Comparison of ENCODE assay signal across 10 cellular contexts in genomic region chr19:18494267-18494607, GRCh38. TPM values are rescaled to one million over a fixed set of nuclear protein-coding genes. Genes with fewer than 3 reads are reported as not detected.
DNase-seq lines count a peak whose midpoint lies in the region; ATAC-seq and TF ChIP-seq lines count a peak whose summit lies in the region.
"Had no signal": no experiment of that assay in that cellular context is flagged by ENCODE, and none has a peak within 500 bp of the region (broad histone marks: within the 10 kb centered on the region; RNA-seq: fewer than 3 reads in every experiment).

No MANE protein-coding gene starts in this region.

- H3K27ac ChIP-seq in left lung (peak overlapping the region; percentile 39 to 88), upper lobe of left lung (peak overlapping the region; percentile 59 to 77 (median 70))

- H3K36me3 Mint-ChIP-seq in activated T-helper 2 cell treated with anti-CD3 and anti-CD28 coated beads, Interferon-gamma antibody, Interleukin-2, Interleukin-4, amounts not matched to agents 10 μg/mL and 5 μg/mL and 100 μg/mL, durations not matched to agents 14 hours and 24 hours and 36 hours (ENCODE audit: low read depth), result no peaks in the 10 kb centered on the region

- WGBS in upper lobe of left lung, 2 donors, result 52 to 62% methylated on average over 7 of the region's 7 CpGs
- 43 to 57% methylated on average over 7 of the region's 7 CpGs for WGBS in lower leg skin, 2 donors

- intact Hi-C loops in Right ventricle myocardium inferior (cut with DNase I) (no loop called here), Right ventricle myocardium superior (cut with DNase I) (no loop called here), left lung (cut with DNase I) (no loop called here), lower leg skin (cut with DNase I; ENCODE audit: low total_unique reads) (no loop called here)
- intact Hi-C loops in activated T-helper 2 cell treated with anti-CD3 and anti-CD28 coated beads, Interferon-gamma antibody, Interleukin-2, Interleukin-4, amounts not matched to agents 10 μg/mL and 5 μg/mL and 100 μg/mL, durations not matched to agents 14 hours and 24 hours and 36 hours (cut with micrococcal nuclease), result no loop called here

- TF ChIP-seq CTCF in left lung (IDR thresholded peaks at IDR 0.05) (no peak), upper lobe of left lung (IDR thresholded peaks at IDR 0.05) (no peak), lower leg skin (IDR thresholded peaks at IDR 0.05) (no peak)

- H3K4me3 ChIP-seq in left lung (no peak overlapping the region), upper lobe of left lung (no peak overlapping the region), lower leg skin (ENCODE audit: low read depth, poor library complexity, severe bottlenecking) (no peak overlapping the region)

- DNase-seq in Right ventricle myocardium inferior (ENCODE audit: missing footprints) (peak; percentile 54), Right ventricle myocardium superior (no peak), left lung (no peak), upper lobe of left lung (no peak), medulla oblongata (ENCODE audit: extremely low spot score) (no peak), HT-29 (ENCODE audit: low spot score) (no peak), lower leg skin (ENCODE audit: low spot score in 2 of 2) (no peak)
- no peak for DNase-seq in activated T-helper 2 cell treated with anti-CD3 and anti-CD28 coated beads, Interferon-gamma antibody, Interleukin-2, Interleukin-4, amounts not matched to agents 10 μg/mL and 5 μg/mL and 100 μg/mL, durations not matched to agents 14 hours and 24 hours and 36 hours (ENCODE audit: low spot score)
- DNase-seq: hippocampal formation, PC-3 had no signal

- peaks cover 39% of the 10 kb centered on the region for H3K4me1 Mint-ChIP-seq in activated T-helper 2 cell treated with anti-CD3 and anti-CD28 coated beads, Interferon-gamma antibody, Interleukin-2, Interleukin-4, amounts not matched to agents 10 μg/mL and 5 μg/mL and 100 μg/mL, durations not matched to agents 14 hours and 24 hours and 36 hours (ENCODE audit: low read depth)

- no peak overlapping the region for H3K4me3 Mint-ChIP-seq in activated T-helper 2 cell treated with anti-CD3 and anti-CD28 coated beads, Interferon-gamma antibody, Interleukin-2, Interleukin-4, amounts not matched to agents 10 μg/mL and 5 μg/mL and 100 μg/mL, durations not matched to agents 14 hours and 24 hours and 36 hours (ENCODE audit: low read depth)

- peaks cover 16 to 80% of the 10 kb centered on the region in 2 donors for H3K4me1 ChIP-seq in left lung
- H3K4me1 ChIP-seq in upper lobe of left lung, result peaks cover 64 to 88% (median 72%) of the 10 kb centered on the region in 4 donors

- H3K9me3 ChIP-seq in left lung, result no peaks in the 10 kb centered on the region
- H3K9me3 ChIP-seq in upper lobe of left lung, result no peaks in the 10 kb centered on the region

- TF ChIP-seq EP300 in upper lobe of left lung (IDR thresholded peaks at IDR 0.05), result no peak

- H3K9me3 Mint-ChIP-seq in activated T-helper 2 cell treated with anti-CD3 and anti-CD28 coated beads, Interferon-gamma antibody, Interleukin-2, Interleukin-4, amounts not matched to agents 10 μg/mL and 5 μg/mL and 100 μg/mL, durations not matched to agents 14 hours and 24 hours and 36 hours, result no peaks in the 10 kb centered on the region

- H3K27ac Mint-ChIP-seq in activated T-helper 2 cell treated with anti-CD3 and anti-CD28 coated beads, Interferon-gamma antibody, Interleukin-2, Interleukin-4, amounts not matched to agents 10 μg/mL and 5 μg/mL and 100 μg/mL, durations not matched to agents 14 hours and 24 hours and 36 hours, result peak overlapping the region; percentile 75

- no peaks in the 10 kb centered on the region for H3K36me3 ChIP-seq in left lung
- peaks cover 0 to 2% (median 0%) of the 10 kb centered on the region in 4 donors for H3K36me3 ChIP-seq in upper lobe of left lung

- no peaks in the 10 kb centered on the region for H3K27me3 Mint-ChIP-seq in activated T-helper 2 cell treated with anti-CD3 and anti-CD28 coated beads, Interferon-gamma antibody, Interleukin-2, Interleukin-4, amounts not matched to agents 10 μg/mL and 5 μg/mL and 100 μg/mL, durations not matched to agents 14 hours and 24 hours and 36 hours (ENCODE audit: low read depth)

- no peak for TF ChIP-seq POLR2A in upper lobe of left lung (IDR thresholded peaks at IDR 0.05)
- no peak for TF ChIP-seq POLR2A in lower leg skin (IDR thresholded peaks at IDR 0.05)

- H3K27me3 ChIP-seq in left lung (no peaks in the 10 kb centered on the region), upper lobe of left lung (no peaks in the 10 kb centered on the region)

- ATAC-seq in Right ventricle myocardium inferior (no peak), Right ventricle myocardium superior (ENCODE audit: poor library complexity) (no peak), left lung (no peak), upper lobe of left lung (ENCODE audit: low FRiP score in 2 of 2) (peak in 1 of 2 donors; percentile 30)
- ATAC-seq: PC-3 had no signal

RNA-seq across cellular contexts. Expression of gene ELL, which starts 27.6 kb away (rescaled TPM):
- total RNA-seq in Right ventricle myocardium inferior (8.4 TPM), Right ventricle myocardium superior (7.5 TPM), left lung (10 to 100 TPM; 13.3 to 22.9 TPM), upper lobe of left lung (10 to 100 TPM; 19.8 to 66.0 (median 22.4) TPM), lower leg skin (10 to 100 TPM; 21.5 to 37.9 (median 24.8) TPM)
- total RNA-seq in activated T-helper 2 cell treated with anti-CD3 and anti-CD28 coated beads, Interferon-gamma antibody, Interleukin-2, Interleukin-4, amounts not matched to agents 10 μg/mL and 5 μg/mL and 100 μg/mL, durations not matched to agents 14 hours and 24 hours and 36 hours, result 27.0 and 27.5 TPM in 2 replicates
- total RNA-seq in HT-29 (2014; rRNA removed; shearing (Covaris generic)), result 16.0 and 20.7 TPM in 2 replicates

RNA-seq across cellular contexts. Expression of gene FKBP8, which starts 49.1 kb away (rescaled TPM):
- total RNA-seq in Right ventricle myocardium inferior (181 TPM), Right ventricle myocardium superior (182 TPM), left lung (100 to 1,000 TPM; 176 to 195 TPM), upper lobe of left lung (100 to 1,000 TPM; 242 to 450 (median 284) TPM), lower leg skin (100 to 1,000 TPM; 248 to 285 (median 263) TPM)
- 196 and 201 TPM in 2 replicates for total RNA-seq in activated T-helper 2 cell treated with anti-CD3 and anti-CD28 coated beads, Interferon-gamma antibody, Interleukin-2, Interleukin-4, amounts not matched to agents 10 μg/mL and 5 μg/mL and 100 μg/mL, durations not matched to agents 14 hours and 24 hours and 36 hours
- total RNA-seq in HT-29 (2014; rRNA removed; shearing (Covaris generic)), result 257 and 277 TPM in 2 replicates

RNA-seq across cellular contexts. Expression of gene ISYNA1, which starts 56.3 kb away (rescaled TPM):
- total RNA-seq in Right ventricle myocardium inferior, result 26.0 TPM
- 26.0 TPM for total RNA-seq in Right ventricle myocardium superior
- 15.1 and 20.3 TPM in 2 replicates for total RNA-seq in activated T-helper 2 cell treated with anti-CD3 and anti-CD28 coated beads, Interferon-gamma antibody, Interleukin-2, Interleukin-4, amounts not matched to agents 10 μg/mL and 5 μg/mL and 100 μg/mL, durations not matched to agents 14 hours and 24 hours and 36 hours
- 10 to 100 TPM; 22.8 to 43.9 TPM for total RNA-seq in left lung
- total RNA-seq in upper lobe of left lung, result 10 to 100 TPM; 14.5 to 55.5 (median 20.0) TPM
- total RNA-seq in HT-29 (2014; rRNA removed; shearing (Covaris generic)), result 5.3 and 14.9 TPM in 2 replicates
- 10 to 100 TPM; 16.9 to 29.9 (median 22.3) TPM for total RNA-seq in lower leg skin
